13 cellular contexts compared by ENCODE assay signal in the genomic region with DNA sequence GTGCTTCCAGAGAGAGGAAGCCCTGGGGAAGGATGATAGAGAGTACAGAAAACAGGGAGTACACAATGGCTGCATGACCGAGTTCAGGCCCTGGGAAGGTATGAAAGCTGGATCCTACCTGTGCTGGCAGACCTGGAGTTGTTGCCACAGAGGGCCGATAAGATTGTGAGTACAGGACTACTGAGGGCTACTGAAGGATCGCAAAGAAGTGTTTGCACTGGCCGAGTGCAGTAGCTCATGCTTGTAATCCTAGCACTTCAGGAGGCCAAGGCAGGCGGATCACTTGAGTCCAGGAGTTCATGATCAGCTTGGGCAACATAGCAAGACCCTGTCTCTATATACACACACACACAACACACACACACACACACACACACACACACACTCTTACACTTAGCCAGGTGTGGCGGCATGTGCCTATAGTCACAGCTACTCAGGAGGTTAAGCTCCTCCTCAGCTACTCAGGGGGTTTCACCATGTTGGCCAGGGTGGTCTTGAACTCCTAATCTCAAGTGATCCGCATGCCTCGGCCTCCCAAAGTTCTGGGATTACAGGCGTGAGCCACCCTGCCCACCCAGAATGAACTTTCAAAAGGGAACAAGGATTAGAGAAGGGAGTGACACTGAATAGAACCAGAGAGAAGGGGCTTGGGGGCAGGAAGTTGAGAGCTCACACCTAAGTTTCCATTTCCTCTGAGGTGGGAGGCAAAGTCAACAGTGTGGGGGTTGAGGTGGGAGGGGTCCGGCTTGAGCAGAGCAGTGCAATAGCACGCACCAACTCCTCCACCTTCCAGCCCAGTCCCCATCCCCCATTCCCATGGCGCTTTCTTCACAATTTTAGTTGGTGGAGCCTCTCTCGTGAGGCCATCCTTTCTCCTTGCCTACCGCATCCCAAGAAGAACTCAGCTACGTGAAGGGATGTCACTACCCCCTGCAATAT. TPM values are rescaled to one million over a fixed set of nuclear protein-coding genes. Genes with fewer than 3 reads are reported as not detected.
DNase-seq lines count a peak whose midpoint lies in the region; ATAC-seq and TF ChIP-seq lines count a peak whose summit lies in the region.
"Had no signal": no experiment of that assay in that cellular context is flagged by ENCODE, and none has a peak within 500 bp of the region (broad histone marks: within the 10 kb centered on the region; RNA-seq: fewer than 3 reads in every experiment).

No MANE protein-coding gene starts in this region.

- peak overlapping the region in 3 of 4 donors; percentile 59 to 70 (median 63) for H3K27ac ChIP-seq in tibial nerve

- H3K27ac Mint-ChIP-seq in effector memory CD8-positive, alpha-beta T cell = peak overlapping the region; percentile 90 to 98
- H3K27ac Mint-ChIP-seq in activated T-helper 2 cell treated with anti-CD3 and anti-CD28 coated beads, Interferon-gamma antibody, Interleukin-2, Interleukin-4, amounts not matched to agents 10 μg/mL and 5 μg/mL and 100 μg/mL, durations not matched to agents 14 hours and 24 hours and 36 hours = no peak overlapping the region
- H3K27ac Mint-ChIP-seq: activated CD4-positive, alpha-beta T cell treated with anti-CD3 and anti-CD28 coated beads, Interleukin-2, amount 10 ng/mL, durations not matched to agents 24 days and 14 days had no signal

- no peaks in the 10 kb centered on the region for H3K27me3 Mint-ChIP-seq in effector memory CD8-positive, alpha-beta T cell
- no peaks in the 10 kb centered on the region for H3K27me3 Mint-ChIP-seq in activated T-helper 2 cell treated with anti-CD3 and anti-CD28 coated beads, Interferon-gamma antibody, Interleukin-2, Interleukin-4, amounts not matched to agents 10 μg/mL and 5 μg/mL and 100 μg/mL, durations not matched to agents 14 hours and 24 hours and 36 hours (ENCODE audit: low read depth)
- H3K27me3 Mint-ChIP-seq: activated CD4-positive, alpha-beta T cell treated with anti-CD3 and anti-CD28 coated beads, Interleukin-2, amount 10 ng/mL, durations not matched to agents 24 days and 14 days had no signal

- no peaks in the 10 kb centered on the region for H3K27me3 ChIP-seq in tibial nerve

- peaks cover 42 to 54% of the 10 kb centered on the region in 2 donors for H3K4me1 Mint-ChIP-seq in effector memory CD8-positive, alpha-beta T cell (ENCODE audit: low read depth in 2 of 2)
- H3K4me1 Mint-ChIP-seq in activated T-helper 2 cell treated with anti-CD3 and anti-CD28 coated beads, Interferon-gamma antibody, Interleukin-2, Interleukin-4, amounts not matched to agents 10 μg/mL and 5 μg/mL and 100 μg/mL, durations not matched to agents 14 hours and 24 hours and 36 hours (ENCODE audit: low read depth) = peaks cover 7% of the 10 kb centered on the region

- no peak overlapping the region for H3K4me3 ChIP-seq in tibial nerve

- no peak for TF ChIP-seq EP300 in tibial nerve (IDR thresholded peaks at IDR 0.05)

- no peaks in the 10 kb centered on the region for H3K9me3 Mint-ChIP-seq in effector memory CD8-positive, alpha-beta T cell
- H3K9me3 Mint-ChIP-seq in activated T-helper 2 cell treated with anti-CD3 and anti-CD28 coated beads, Interferon-gamma antibody, Interleukin-2, Interleukin-4, amounts not matched to agents 10 μg/mL and 5 μg/mL and 100 μg/mL, durations not matched to agents 14 hours and 24 hours and 36 hours = no peaks in the 10 kb centered on the region
- H3K9me3 Mint-ChIP-seq: activated CD4-positive, alpha-beta T cell treated with anti-CD3 and anti-CD28 coated beads, Interleukin-2, amount 10 ng/mL, durations not matched to agents 24 days and 14 days had no signal

- no peak for TF ChIP-seq CTCF in tibial nerve (IDR thresholded peaks at IDR 0.05)

- peak; percentile 91 for ATAC-seq in effector memory CD8-positive, alpha-beta T cell (replicated peaks)
- no peak for ATAC-seq in GM21367 (IDR thresholded peaks at IDR 0.05; ENCODE audit: unreplicated experiment)
- ATAC-seq: left lobe of liver, right cardiac atrium had no signal

- intact Hi-C loops in activated T-helper 2 cell treated with anti-CD3 and anti-CD28 coated beads, Interferon-gamma antibody, Interleukin-2, Interleukin-4, amounts not matched to agents 10 μg/mL and 5 μg/mL and 100 μg/mL, durations not matched to agents 14 hours and 24 hours and 36 hours (cut with micrococcal nuclease) = no loop called here

- H3K36me3 ChIP-seq in tibial nerve = peaks cover 0 to 67% (median 0%) of the 10 kb centered on the region in 3 donors

- WGBS in tibial nerve, 2 donors = 90 to 91% methylated on average over 15 of the region's 15 CpGs

- in situ Hi-C loops in KBM-7 (cut with MboI; ENCODE audit: low pct_unique_long_range_greater_than_20kb, low sequenced_read_pairs) = no loop called here

- DNase-seq in activated gamma-delta T cell treated with Interleukin-2 at 50 U/mL for 16 hours (peak; percentile 67), activated gamma-delta T cell (lab: John Stamatoyannopoulos, UW) (no peak), KBM-7 (peak; percentile 14), tibial nerve (ENCODE audit: low spot score in 2 of 2) (no peak), ureter (ENCODE audit: low spot score) (no peak)
- DNase-seq in effector memory CD8-positive, alpha-beta T cell = peak; percentile 18 to 54 (median 30)
- no peak for DNase-seq in activated T-helper 2 cell treated with anti-CD3 and anti-CD28 coated beads, Interferon-gamma antibody, Interleukin-2, Interleukin-4, amounts not matched to agents 10 μg/mL and 5 μg/mL and 100 μg/mL, durations not matched to agents 14 hours and 24 hours and 36 hours (ENCODE audit: low spot score)
- DNase-seq: activated CD4-positive, alpha-beta T cell treated with anti-CD3 and anti-CD28 coated beads, Interleukin-2, amount 10 ng/mL, durations not matched to agents 24 days and 14 days; NCI-H2029 treated with DMSO at 0.1 percent for 48 hours; right cardiac atrium had no signal

- H3K4me1 ChIP-seq in tibial nerve = peaks cover 0 to 16% (median 6%) of the 10 kb centered on the region in 4 donors

- H3K36me3 Mint-ChIP-seq in effector memory CD8-positive, alpha-beta T cell (ENCODE audit: insufficient read depth) = peaks cover 12% of the 10 kb centered on the region
- no peaks in the 10 kb centered on the region for H3K36me3 Mint-ChIP-seq in activated T-helper 2 cell treated with anti-CD3 and anti-CD28 coated beads, Interferon-gamma antibody, Interleukin-2, Interleukin-4, amounts not matched to agents 10 μg/mL and 5 μg/mL and 100 μg/mL, durations not matched to agents 14 hours and 24 hours and 36 hours (ENCODE audit: low read depth)

- peak overlapping the region; percentile 81 for H3K4me3 Mint-ChIP-seq in effector memory CD8-positive, alpha-beta T cell
- no peak overlapping the region for H3K4me3 Mint-ChIP-seq in activated T-helper 2 cell treated with anti-CD3 and anti-CD28 coated beads, Interferon-gamma antibody, Interleukin-2, Interleukin-4, amounts not matched to agents 10 μg/mL and 5 μg/mL and 100 μg/mL, durations not matched to agents 14 hours and 24 hours and 36 hours (ENCODE audit: low read depth)
- H3K4me3 Mint-ChIP-seq: activated CD4-positive, alpha-beta T cell treated with anti-CD3 and anti-CD28 coated beads, Interleukin-2, amount 10 ng/mL, durations not matched to agents 24 days and 14 days had no signal

- TF ChIP-seq POLR2A in tibial nerve (IDR thresholded peaks at IDR 0.05) = no peak

- no peaks in the 10 kb centered on the region for H3K9me3 ChIP-seq in tibial nerve

RNA-seq across cellular contexts. Expression of gene SCIMP, which starts 7.5 kb away (rescaled TPM):
- total RNA-seq in tibial nerve (1 to 10 TPM in 3 of 4 donors, under 1 TPM in 1; 0.84 to 3.0 (median 1.5) TPM), ureter (2.9 TPM)
- total RNA-seq in activated T-helper 2 cell treated with anti-CD3 and anti-CD28 coated beads, Interferon-gamma antibody, Interleukin-2, Interleukin-4, amounts not matched to agents 10 μg/mL and 5 μg/mL and 100 μg/mL, durations not matched to agents 14 hours and 24 hours and 36 hours = not detected in 2 replicates
- total RNA-seq: activated CD4-positive, alpha-beta T cell treated with anti-CD3 and anti-CD28 coated beads, Interleukin-2, amount 10 ng/mL, durations not matched to agents 24 days and 14 days; H4 had no signal

RNA-seq across cellular contexts. Expression of gene ZNF594, which starts 35.5 kb away (rescaled TPM):
- total RNA-seq in tibial nerve (10 to 100 TPM; 19.6 to 37.2 (median 25.6) TPM), ureter (13.5 TPM)
- total RNA-seq in activated T-helper 2 cell treated with anti-CD3 and anti-CD28 coated beads, Interferon-gamma antibody, Interleukin-2, Interleukin-4, amounts not matched to agents 10 μg/mL and 5 μg/mL and 100 μg/mL, durations not matched to agents 14 hours and 24 hours and 36 hours = 8.0 and 8.9 TPM in 2 replicates

RNA-seq across cellular contexts. Expression of gene RABEP1, which starts 54.9 kb away (rescaled TPM):
- total RNA-seq in tibial nerve = 10 to 100 TPM; 45.7 to 61.8 (median 47.7) TPM
- 45.8 and 53.2 TPM in 2 replicates for total RNA-seq in activated T-helper 2 cell treated with anti-CD3 and anti-CD28 coated beads, Interferon-gamma antibody, Interleukin-2, Interleukin-4, amounts not matched to agents 10 μg/mL and 5 μg/mL and 100 μg/mL, durations not matched to agents 14 hours and 24 hours and 36 hours
- total RNA-seq in ureter = 40.4 TPM

Comparison
In these comparisons a context has a peak if more than half of its experiments do, and no peak if none do; other contexts are left out.
1. DNase-seq: peak in activated gamma-delta T cell treated with Interleukin-2 at 50 U/mL for 16 hours (single experiment), KBM-7 (single experiment) and effector memory CD8-positive, alpha-beta T cell (3 of 3); none in activated gamma-delta T cell (single experiment), tibial nerve (0 of 2), activated T-helper 2 cell treated with anti-CD3 and anti-CD28 coated beads, Interferon-gamma antibody, Interleukin-2, Interleukin-4, amounts not matched to agents 10 μg/mL and 5 μg/mL and 100 μg/mL, durations not matched to agents 14 hours and 24 hours and 36 hours (single experiment) and ureter (single experiment).